16 cellular contexts compared by ENCODE assay signal in genomic region chr3:194254032-194254431, GRCh38.
"Had no signal": no experiment of that assay in that cellular context is flagged by ENCODE, and none has a peak within 500 bp of the region (broad histone marks: within the 10 kb centered on the region; RNA-seq: fewer than 3 reads in every experiment).

No MANE protein-coding gene starts in this region.

- H3K4me3 Mint-ChIP-seq: activated CD8-positive, alpha-beta T cell treated with anti-CD3 and anti-CD28 coated beads, Interleukin-2, amount 10 ng/mL, durations not matched to agents 7 days and 5 days had no signal

- H3K36me3 ChIP-seq: adrenal gland, sigmoid colon, suprapubic skin, upper lobe of right lung had no signal

- H3K9me3 ChIP-seq: adrenal gland, sigmoid colon, suprapubic skin, upper lobe of right lung had no signal

- H3K27ac Mint-ChIP-seq: activated CD8-positive, alpha-beta T cell treated with anti-CD3 and anti-CD28 coated beads, Interleukin-2, amount 10 ng/mL, durations not matched to agents 7 days and 5 days; activated T-helper 2 cell treated with anti-CD3 and anti-CD28 coated beads, Interferon-gamma antibody, Interleukin-2, Interleukin-4, amounts not matched to agents 10 μg/mL and 5 μg/mL and 100 μg/mL, durations not matched to agents 14 hours and 24 hours and 36 hours had no signal

- ATAC-seq: activated CD8-positive, alpha-beta T cell treated with anti-CD3 and anti-CD28 coated beads, Interleukin-2, amount 10 ng/mL, durations not matched to agents 7 days and 5 days; left cardiac atrium; naive thymus-derived CD4-positive, alpha-beta T cell; upper lobe of right lung had no signal

- H3K27me3 ChIP-seq: adrenal gland, sigmoid colon, suprapubic skin, upper lobe of right lung had no signal

- H3K27ac ChIP-seq: adrenal gland, sigmoid colon, SK-N-MC, suprapubic skin, upper lobe of right lung had no signal

- H3K4me3 ChIP-seq: adrenal gland, sigmoid colon, SK-N-MC, suprapubic skin, upper lobe of right lung had no signal

- DNase-seq: activated CD8-positive, alpha-beta T cell treated with anti-CD3 and anti-CD28 coated beads, Interleukin-2, amount 10 ng/mL, durations not matched to agents 7 days and 5 days; activated naive CD4-positive, alpha-beta T cell treated with anti-CD3 and anti-CD28 coated beads, Interleukin-2, amount 50 U/mL, for 16 hours; central memory CD4-positive, alpha-beta T cell; cortex of kidney; effector memory CD4-positive, alpha-beta T cell; glutamatergic neuron; left cardiac atrium; sigmoid colon; stimulated activated CD4-positive, alpha-beta T cell treated with anti-CD3 and anti-CD28 coated beads, Interleukin-2, amount 100 ng/mL, for 24 hours; stimulated activated naive CD4-positive, alpha-beta T cell treated with Interleukin-2 at 50 U/mL for 16 hours; upper lobe of right lung had no signal
